Comparison of ENCODE assay signal across 1 cellular context in genomic region chr12:7915911-7916403, GRCh38.
TF ChIP-seq lines count a peak whose summit lies in the region.

No MANE protein-coding gene starts in this region.

TF ChIP-seq in IMR-90, 13 proteins besides CTCF, POLR2A, EP300 and RAD21 (continued from another document):
- TF ChIP-seq MXI1 (IDR thresholded peaks at IDR 0.05; ENCODE audit: borderline replicate concordance, low read depth, low read length) (no peak), USF2 (IDR thresholded peaks at IDR 0.05; ENCODE audit: low read depth, low read length) (no peak), MAFK (IDR thresholded peaks at IDR 0.05; ENCODE audit: low read depth, low read length) (no peak), NFE2L2 (IDR thresholded peaks at IDR 0.05; ENCODE audit: low read depth, low read length) (no peak), CHD1 (IDR thresholded peaks at IDR 0.05; ENCODE audit: low read depth, low read length) (no peak), CEBPB (IDR thresholded peaks at IDR 0.05; ENCODE audit: low read depth, low read length) (no peak), RCOR1 (IDR thresholded peaks at IDR 0.05; ENCODE audit: insufficient replicate concordance, low read length) (no peak), RFX5 (IDR thresholded peaks at IDR 0.05; ENCODE audit: low read depth, low read length) (no peak), FOS (IDR thresholded peaks at IDR 0.05; ENCODE audit: low read depth, low read length) (no peak), BHLHE40 (IDR thresholded peaks at IDR 0.05; ENCODE audit: low read depth, low read length) (no peak), SMC3 (IDR thresholded peaks at IDR 0.05; ENCODE audit: low read depth, low read length) (no peak)
